Comparison of ENCODE assay signal across 1 cellular context in the genomic region with DNA sequence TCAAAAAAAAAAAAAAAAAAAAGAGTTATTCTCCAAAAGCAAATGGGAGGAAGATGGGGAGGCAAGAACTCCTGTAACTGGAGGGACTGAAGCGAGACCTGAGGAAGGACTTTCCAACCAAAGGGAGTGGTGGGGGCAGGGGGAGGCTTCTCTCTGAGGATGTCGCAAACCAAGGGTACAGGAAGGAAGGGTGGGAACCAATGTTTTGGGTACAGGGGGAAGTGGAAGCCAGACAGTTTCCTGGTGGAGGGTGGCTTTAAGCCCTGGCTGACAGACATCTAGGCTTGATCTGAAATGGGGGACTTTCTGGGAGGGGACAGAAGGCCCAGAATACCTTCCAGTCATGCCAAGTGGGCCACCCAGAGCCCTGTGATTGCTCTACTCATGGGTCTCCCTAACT.
TF ChIP-seq lines count a peak whose summit lies in the region.

No MANE protein-coding gene starts in this region.

TF ChIP-seq in IMR-90, 13 proteins besides CTCF, POLR2A, EP300 and RAD21:
- TF ChIP-seq RFX5 (IDR thresholded peaks at IDR 0.05; ENCODE audit: low read depth, low read length) (no peak), BHLHE40 (IDR thresholded peaks at IDR 0.05; ENCODE audit: low read depth, low read length) (no peak), MAZ (IDR thresholded peaks at IDR 0.05; ENCODE audit: borderline replicate concordance, low read depth, low read length) (no peak), CHD1 (IDR thresholded peaks at IDR 0.05; ENCODE audit: low read depth, low read length) (no peak), SMC3 (IDR thresholded peaks at IDR 0.05; ENCODE audit: low read depth, low read length) (no peak), RCOR1 (IDR thresholded peaks at IDR 0.05; ENCODE audit: insufficient replicate concordance, low read length) (no peak), FOS (IDR thresholded peaks at IDR 0.05; ENCODE audit: low read depth, low read length) (no peak), MXI1 (IDR thresholded peaks at IDR 0.05; ENCODE audit: borderline replicate concordance, low read depth, low read length) (no peak), NFE2L2 (IDR thresholded peaks at IDR 0.05; ENCODE audit: low read depth, low read length) (no peak), CEBPB (IDR thresholded peaks at IDR 0.05; ENCODE audit: low read depth, low read length) (no peak), MAFK (IDR thresholded peaks at IDR 0.05; ENCODE audit: low read depth, low read length) (no peak)
- TF ChIP-seq, protein P1, sequence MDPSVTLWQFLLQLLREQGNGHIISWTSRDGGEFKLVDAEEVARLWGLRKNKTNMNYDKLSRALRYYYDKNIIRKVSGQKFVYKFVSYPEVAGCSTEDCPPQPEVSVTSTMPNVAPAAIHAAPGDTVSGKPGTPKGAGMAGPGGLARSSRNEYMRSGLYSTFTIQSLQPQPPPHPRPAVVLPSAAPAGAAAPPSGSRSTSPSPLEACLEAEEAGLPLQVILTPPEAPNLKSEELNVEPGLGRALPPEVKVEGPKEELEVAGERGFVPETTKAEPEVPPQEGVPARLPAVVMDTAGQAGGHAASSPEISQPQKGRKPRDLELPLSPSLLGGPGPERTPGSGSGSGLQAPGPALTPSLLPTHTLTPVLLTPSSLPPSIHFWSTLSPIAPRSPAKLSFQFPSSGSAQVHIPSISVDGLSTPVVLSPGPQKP (IDR thresholded peaks at IDR 0.05; ENCODE audit: borderline replicate concordance, low read depth, low read length), result no peak
- TF ChIP-seq, protein P2, sequence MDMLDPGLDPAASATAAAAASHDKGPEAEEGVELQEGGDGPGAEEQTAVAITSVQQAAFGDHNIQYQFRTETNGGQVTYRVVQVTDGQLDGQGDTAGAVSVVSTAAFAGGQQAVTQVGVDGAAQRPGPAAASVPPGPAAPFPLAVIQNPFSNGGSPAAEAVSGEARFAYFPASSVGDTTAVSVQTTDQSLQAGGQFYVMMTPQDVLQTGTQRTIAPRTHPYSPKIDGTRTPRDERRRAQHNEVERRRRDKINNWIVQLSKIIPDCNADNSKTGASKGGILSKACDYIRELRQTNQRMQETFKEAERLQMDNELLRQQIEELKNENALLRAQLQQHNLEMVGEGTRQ (IDR thresholded peaks at IDR 0.05; ENCODE audit: low read depth, low read length), result no peak
